8 cellular contexts compared by ENCODE assay signal in genomic region chr17:59892251-59892848, GRCh38. TPM values are rescaled to one million over a fixed set of nuclear protein-coding genes. Genes with fewer than 3 reads are reported as not detected.
DNase-seq lines count a peak whose midpoint lies in the region; ATAC-seq and TF ChIP-seq lines count a peak whose summit lies in the region.

No MANE protein-coding gene starts in this region.

- H3K4me2 ChIP-seq in SK-N-SH: peak overlapping the region; percentile 90

- DNase-seq in SK-N-SH (no peak), epithelial cell of proximal tubule (ENCODE audit: low read depth) (no peak), neural crest cell (ENCODE audit: low read depth, low spot score) (no peak), T1000 (lab: John Stamatoyannopoulos, UW) (no peak), hippocampal formation (lab: John Stamatoyannopoulos, UW) (no peak)

- no peaks in the 10 kb centered on the region for H3K9me3 ChIP-seq in SK-N-SH

- no peaks in the 10 kb centered on the region for H3K27me3 Mint-ChIP-seq in neural crest cell (ENCODE audit: low read depth)

- peaks cover 0 to 4% of the 10 kb centered on the region in 2 experiments for H3K36me3 ChIP-seq in SK-N-SH (replicated peaks in 1 of 2; ENCODE audit: control insufficient read depth in 1 of 2, insufficient read depth in 2 of 2, low read length in 1 of 2)

- peak overlapping the region; percentile 98 for H3K4me3 Mint-ChIP-seq in neural crest cell

- H4K20me1 ChIP-seq in SK-N-SH (ENCODE audit: insufficient read depth): peaks cover 8% of the 10 kb centered on the region

- no peaks in the 10 kb centered on the region for H3K9me2 ChIP-seq in SK-N-SH

- TF ChIP-seq CTCF in SK-N-SH (IDR thresholded peaks at IDR 0.05) (no peak), epithelial cell of proximal tubule (conservative IDR thresholded peaks at IDR 0.05; ENCODE audit: low read depth, low read length) (no peak), neural crest cell (conservative IDR thresholded peaks at IDR 0.05) (no peak)

- peak overlapping the region; percentile 58 for H3K9ac ChIP-seq in SK-N-SH

- H3K4me3 ChIP-seq in SK-N-SH (ENCODE audit: low read depth in 2 of 2, low read length in 1 of 2): peak overlapping the region; percentile 70 to 74
- H3K4me3 ChIP-seq in epithelial cell of proximal tubule (ENCODE audit: low read depth, low read length): peak overlapping the region; percentile 83

- H3K9me3 Mint-ChIP-seq in neural crest cell: no peaks in the 10 kb centered on the region

- peaks cover 33% of the 10 kb centered on the region for H3K4me1 Mint-ChIP-seq in neural crest cell

- peak overlapping the region; percentile 78 for H3K27ac Mint-ChIP-seq in neural crest cell (ENCODE audit: unreplicated experiment)

- POLR2A ChIA-PET in SK-N-SH (lab: Yijun Ruan, JAX): no interaction called here

- peak overlapping the region; percentile 58 to 64 for H3K27ac ChIP-seq in SK-N-SH (ENCODE audit: low read depth in 2 of 2, low read length in 1 of 2)

- peaks cover 72% of the 10 kb centered on the region for H3K79me2 ChIP-seq in SK-N-SH (ENCODE audit: insufficient read depth)

- no peak for TF ChIP-seq EP300 in SK-N-SH (IDR thresholded peaks at IDR 0.05; ENCODE audit: borderline replicate concordance in 1 of 2, low read depth in 1 of 2, low read length in 1 of 2)

- no peak for TF ChIP-seq RAD21 in SK-N-SH (IDR thresholded peaks at IDR 0.05; ENCODE audit: low read length)

- 3% methylated on average over 21 of the region's 21 CpGs for WGBS in SK-N-SH (ENCODE audit: low lambda C conversion rate)

- H3K36me3 Mint-ChIP-seq in neural crest cell (ENCODE audit: low read depth): peaks cover 5% of the 10 kb centered on the region

- CTCF ChIA-PET in SK-N-SH (lab: Yijun Ruan, JAX): interaction anchor here (0.8 to 3.3 kb wide), 7 partner anchors 10 to 144 kb away, joined by 3 to 20 read pairs (median 4); no protein-coding TSS in a partner anchor

- peaks cover 20% of the 10 kb centered on the region for H3F3A ChIP-seq in SK-N-SH (replicated peaks; ENCODE audit: insufficient read depth)

- H3K4me1 ChIP-seq in SK-N-SH (ENCODE audit: control insufficient read depth in 1 of 2, insufficient read depth in 2 of 2, low read depth in 1 of 2, low read length in 1 of 2): peaks cover 3 to 17% of the 10 kb centered on the region in 2 experiments; a peak in 3 of 4 replicates

- H3K27me3 ChIP-seq in SK-N-SH (ENCODE audit: insufficient read depth): no peaks in the 10 kb centered on the region

- ATAC-seq in GM18858 (IDR thresholded peaks at IDR 0.05; ENCODE audit: unreplicated experiment) (peak; percentile 41), HG02852 (IDR thresholded peaks at IDR 0.05; ENCODE audit: unreplicated experiment) (peak; percentile 47), GM18519 (IDR thresholded peaks at IDR 0.05; ENCODE audit: low FRiP score, unreplicated experiment) (no peak)

- peak overlapping the region; percentile 89 for H2AFZ ChIP-seq in SK-N-SH (ENCODE audit: low read depth)

TF ChIP-seq in SK-N-SH, 30 proteins besides CTCF, POLR2A, EP300 and RAD21:
- TF ChIP-seq MAX (IDR thresholded peaks at IDR 0.05; ENCODE audit: low read depth) (peak; percentile 1; the same call in 1 of the 2 replicates), SIN3A (IDR thresholded peaks at IDR 0.05; ENCODE audit: borderline replicate concordance, low read depth, low read length) (peak; percentile 83; the same call in 1 of the 2 replicates), RXRA (IDR thresholded peaks at IDR 0.05; ENCODE audit: borderline replicate concordance, low read depth) (no peak), GABPA (IDR thresholded peaks at IDR 0.05; ENCODE audit: low read depth) (no peak), ZBTB33 (IDR thresholded peaks at IDR 0.05; ENCODE audit: borderline replicate concordance, low read depth) (no peak), YY1 (IDR thresholded peaks at IDR 0.05; ENCODE audit: low read depth) (no peak), MXI1 (IDR thresholded peaks at IDR 0.05; ENCODE audit: low read depth, low read length) (peak; percentile 76)

RNA-seq across cellular contexts. Expression of gene TUBD1, which starts 0.4 kb away (rescaled TPM):
- polyA plus RNA-seq in SK-N-SH (2012; rRNA removed): 3.2 and 5.4 TPM in 2 replicates
- 3.4 and 4.2 TPM in 2 replicates for polyA plus RNA-seq in SK-N-SH (2012; cell fraction: cytosol; rRNA removed)
- 2.4 and 4.0 TPM in 2 replicates for polyA plus RNA-seq in SK-N-SH (2012; cell fraction: nucleus; rRNA removed)
- total RNA-seq in epithelial cell of proximal tubule (3.4 and 9.5 TPM in 2 replicates), neural crest cell (22.2 and 22.3 TPM in 2 replicates)

RNA-seq across cellular contexts. Expression of gene RPS6KB1, which starts 0.6 kb away (rescaled TPM):
- 10.0 and 13.4 TPM in 2 replicates for polyA plus RNA-seq in SK-N-SH (2012; rRNA removed)
- polyA plus RNA-seq in SK-N-SH (2012; cell fraction: cytosol; rRNA removed): 11.2 and 13.2 TPM in 2 replicates
- 12.9 and 15.0 TPM in 2 replicates for polyA plus RNA-seq in SK-N-SH (2012; cell fraction: nucleus; rRNA removed)
- total RNA-seq in epithelial cell of proximal tubule: 25.0 and 26.3 TPM in 2 replicates
- total RNA-seq in neural crest cell: 36.8 and 41.5 TPM in 2 replicates
